ENCODE assay signal across 22 cellular contexts in the genomic region with DNA sequence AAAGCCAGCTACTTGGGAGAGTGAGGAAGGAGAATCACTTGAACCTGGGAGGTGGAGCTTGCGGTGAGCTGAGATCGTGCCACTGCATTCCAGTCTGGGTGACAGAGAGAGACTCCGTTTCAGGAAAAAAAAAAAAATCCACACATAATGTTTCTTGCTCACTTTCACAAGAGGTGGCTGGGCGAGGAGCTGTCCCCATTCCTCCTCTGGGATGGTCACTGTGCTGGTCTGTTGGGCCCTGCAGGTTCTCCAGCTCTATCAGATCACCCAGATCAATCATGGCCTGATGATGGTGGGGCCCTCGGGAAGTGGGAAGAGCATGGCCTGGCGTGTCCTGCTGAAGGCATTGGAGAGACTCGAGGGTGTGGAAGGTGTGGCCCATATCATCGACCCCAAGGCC.
"Had no signal": no experiment of that assay in that cellular context is flagged by ENCODE, and none has a peak within 500 bp of the region (broad histone marks: within the 10 kb centered on the region; RNA-seq: fewer than 3 reads in every experiment).

No MANE protein-coding gene starts in this region.

- ATAC-seq: K562, Panc1 had no signal

- H3K4me2 ChIP-seq: KMS-11, SK-N-SH had no signal

- H3K27ac ChIP-seq: HL-60, KMS-11, RWPE1 had no signal

- H3K9ac ChIP-seq: KMS-11, SK-N-SH had no signal

- H3K9me3 ChIP-seq: SK-N-SH had no signal

- H3K27ac Mint-ChIP-seq: IgD-negative memory B cell had no signal

- H3K4me3 Mint-ChIP-seq: IgD-negative memory B cell had no signal

- H3K9me3 Mint-ChIP-seq: IgD-negative memory B cell had no signal

- DNase-seq: Kasumi-1, MM.1S, NCI-H1092 treated with DMSO at 0.1 percent for 48 hours, NCI-H1436, NCI-H187, NCI-H2029, NCI-H2081 treated with DMSO at 0.1 percent for 48 hours, NCI-H2171, NCI-H226, NCI-H446, NCI-H510A, NCI-H524 treated with DMSO at 0.1 percent for 48 hours, NCI-H69, NCI-H774, SHP77, SK-N-SH had no signal

- H3K4me3 ChIP-seq: K562 had no signal

- H3K9me2 ChIP-seq: SK-N-SH had no signal

- H3K27me3 Mint-ChIP-seq: IgD-negative memory B cell had no signal
